2 cellular contexts compared by ENCODE assay signal in the genomic region with DNA sequence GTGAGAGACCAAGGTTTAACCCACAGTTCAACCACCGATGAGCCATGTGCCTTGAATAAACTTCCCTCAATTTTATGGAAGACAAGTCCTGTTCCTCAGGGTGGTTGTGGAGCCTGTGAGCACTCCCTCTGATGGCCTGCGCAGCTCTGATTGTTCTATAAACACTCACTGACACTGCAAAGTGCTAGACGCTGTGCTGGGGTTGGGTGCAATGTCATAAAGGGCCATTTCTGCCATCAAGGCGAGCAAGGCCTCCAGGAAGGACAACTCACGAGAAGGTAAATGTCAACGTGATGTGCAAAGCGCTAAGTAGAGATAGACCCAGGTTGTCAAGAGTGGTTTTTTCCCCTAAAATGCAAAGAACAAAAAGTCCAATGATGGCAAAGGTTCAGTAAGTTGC.
TF ChIP-seq lines count a peak whose summit lies in the region.

No MANE protein-coding gene starts in this region.

TF ChIP-seq in liver, 16 proteins besides CTCF, POLR2A, EP300 and RAD21:
- TF ChIP-seq RXRA (IDR thresholded peaks at IDR 0.05) (peak; percentile 42 to 55), FOXA1 (IDR thresholded peaks at IDR 0.05) (no peak)

TF ChIP-seq in HepG2, 621 proteins besides CTCF, POLR2A, EP300 and RAD21:
- TF ChIP-seq ARNT2 (CRISPR knock-in tag; IDR thresholded peaks at IDR 0.05; ENCODE audit: low read depth), result no peak
- TF ChIP-seq SMC3 (IDR thresholded peaks at IDR 0.05; ENCODE audit: low read length), result no peak
- no peak for TF ChIP-seq ZNF577 (CRISPR knock-in tag; IDR thresholded peaks at IDR 0.05; ENCODE audit: borderline replicate concordance, low read depth)
- no peak for TF ChIP-seq GTF3A (CRISPR knock-in tag; conservative IDR thresholded peaks at IDR 0.05)
- TF ChIP-seq TBX2 (CRISPR knock-in tag; IDR thresholded peaks at IDR 0.05; ENCODE audit: borderline replicate concordance), result no peak
- no peak for TF ChIP-seq ZNF784 (CRISPR knock-in tag; IDR thresholded peaks at IDR 0.05; ENCODE audit: borderline replicate concordance)
- TF ChIP-seq MED8 (CRISPR knock-in tag; IDR thresholded peaks at IDR 0.05; ENCODE audit: insufficient replicate concordance), result no peak
- TF ChIP-seq THYN1 (CRISPR knock-in tag; IDR thresholded peaks at IDR 0.05; ENCODE audit: borderline replicate concordance, low read depth), result no peak
- no peak for TF ChIP-seq RARG (CRISPR knock-in tag; IDR thresholded peaks at IDR 0.05; ENCODE audit: low read depth)
